In the genomic region with DNA sequence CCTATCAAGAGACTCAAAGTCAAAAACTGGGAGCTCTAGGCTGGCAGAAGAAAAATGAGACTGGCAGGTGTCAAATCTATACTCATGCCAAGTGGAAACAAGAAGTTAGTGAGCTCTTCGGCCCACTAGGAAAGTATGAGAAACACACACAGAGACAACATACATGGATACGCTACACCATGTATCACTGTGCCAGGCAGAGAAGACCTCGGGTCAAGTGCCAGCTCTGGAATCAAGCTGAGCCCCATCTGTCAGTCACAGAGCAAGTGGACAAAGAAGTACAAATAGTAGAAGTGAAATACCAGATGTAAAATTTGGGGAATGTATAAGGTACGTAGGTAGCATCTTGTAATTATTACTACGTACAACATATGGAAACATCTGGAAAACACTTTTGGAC, we compare ENCODE assay signal across 12 cellular contexts.
DNase-seq lines count a peak whose midpoint lies in the region; ATAC-seq and TF ChIP-seq lines count a peak whose summit lies in the region.
"Had no signal": no experiment of that assay in that cellular context is flagged by ENCODE, and none has a peak within 500 bp of the region (broad histone marks: within the 10 kb centered on the region; RNA-seq: fewer than 3 reads in every experiment).

No MANE protein-coding gene starts in this region.

- H3K27ac ChIP-seq in angular gyrus (ENCODE audit: low read depth, low read length), result peak overlapping the region; percentile 29
- peak overlapping the region in 55 of 59 donors; percentile 4 to 98 (median 74) for H3K27ac ChIP-seq in dorsolateral prefrontal cortex
- H3K27ac ChIP-seq in substantia nigra (ENCODE audit: low read depth, low read length, poor library complexity, severe bottlenecking), result peak overlapping the region; percentile 63

- H3K4me3 ChIP-seq in dorsolateral prefrontal cortex, result no peak overlapping the region
- H3K4me3 ChIP-seq: HAP-1 had no signal

- no peaks in the 10 kb centered on the region for H3K27me3 ChIP-seq in dorsolateral prefrontal cortex

- intact Hi-C loops in dorsolateral prefrontal cortex (cut with DNase I) (no loop called here), cardiac septum (cut with DNase I) (loop anchor here (10.0 kb wide), 1 partner anchor 55 kb away; no protein-coding TSS in a partner anchor)

- no peaks in the 10 kb centered on the region for H3K9me3 Mint-ChIP-seq in activated CD4-positive, alpha-beta memory T cell treated with anti-CD3 and anti-CD28 coated beads, Interleukin-2, amount 10 ng/mL, durations not matched to agents 7 days and 5 days

- POLR2A ChIA-PET in activated CD4-positive, alpha-beta memory T cell treated with anti-CD3 and anti-CD28 coated beads, Interleukin-2, amount 10 ng/mL, durations not matched to agents 7 days and 5 days (lab: Charles Lee), result no interaction called here

- no peak for TF ChIP-seq CTCF in dorsolateral prefrontal cortex (IDR thresholded peaks at IDR 0.05 in 54 of 56, conservative IDR thresholded peaks at IDR 0.05 in 2 of 56; ENCODE audit: low read depth in 1 of 56, partially characterized antibody in 56 of 56)

- peak in 1 of 10 donors; percentile 43 for DNase-seq in dorsolateral prefrontal cortex
- peak in 1 of 49 donors; percentile 16 for DNase-seq in substantia nigra (lab: John Stamatoyannopoulos, UW)
- DNase-seq in cardiac septum (ENCODE audit: low spot score), result no peak
- no peak for DNase-seq in activated CD4-positive, alpha-beta memory T cell treated with anti-CD3 and anti-CD28 coated beads, Interleukin-2, amount 10 ng/mL, durations not matched to agents 7 days and 5 days
- DNase-seq: Caco-2; CD8-positive, alpha-beta memory T cell; DND-41; GF-D8; IMR-90 had no signal

- no peak overlapping the region for H3K4me3 Mint-ChIP-seq in activated CD4-positive, alpha-beta memory T cell treated with anti-CD3 and anti-CD28 coated beads, Interleukin-2, amount 10 ng/mL, durations not matched to agents 7 days and 5 days
- H3K4me3 Mint-ChIP-seq: CD8-positive, alpha-beta memory T cell had no signal

- ATAC-seq in HG03521 (IDR thresholded peaks at IDR 0.05; ENCODE audit: unreplicated experiment), result no peak

- H3K27me3 Mint-ChIP-seq in activated CD4-positive, alpha-beta memory T cell treated with anti-CD3 and anti-CD28 coated beads, Interleukin-2, amount 10 ng/mL, durations not matched to agents 7 days and 5 days, result no peaks in the 10 kb centered on the region
- H3K27me3 Mint-ChIP-seq: CD8-positive, alpha-beta memory T cell had no signal

- CTCF ChIA-PET in activated CD4-positive, alpha-beta memory T cell treated with anti-CD3 and anti-CD28 coated beads, Interleukin-2, amount 10 ng/mL, durations not matched to agents 7 days and 5 days (lab: Charles Lee), result no interaction called here

- no peaks in the 10 kb centered on the region for H3K4me1 Mint-ChIP-seq in activated CD4-positive, alpha-beta memory T cell treated with anti-CD3 and anti-CD28 coated beads, Interleukin-2, amount 10 ng/mL, durations not matched to agents 7 days and 5 days
- H3K4me1 Mint-ChIP-seq: CD8-positive, alpha-beta memory T cell had no signal

- H3K27ac Mint-ChIP-seq in activated CD4-positive, alpha-beta memory T cell treated with anti-CD3 and anti-CD28 coated beads, Interleukin-2, amount 10 ng/mL, durations not matched to agents 7 days and 5 days, result no peak overlapping the region
- H3K27ac Mint-ChIP-seq: CD8-positive, alpha-beta memory T cell had no signal

- H3K36me3 Mint-ChIP-seq in activated CD4-positive, alpha-beta memory T cell treated with anti-CD3 and anti-CD28 coated beads, Interleukin-2, amount 10 ng/mL, durations not matched to agents 7 days and 5 days (ENCODE audit: low read depth), result no peaks in the 10 kb centered on the region
- H3K36me3 Mint-ChIP-seq: CD8-positive, alpha-beta memory T cell had no signal
